8 cellular contexts compared by ENCODE assay signal in genomic region chr6:87722831-87723726, GRCh38. TPM values are rescaled to one million over a fixed set of nuclear protein-coding genes. Genes with fewer than 3 reads are reported as not detected.
A peak's percentile ranks its signal among the peaks of the same experiment; 100 is the strongest.
DNase-seq lines count a peak whose midpoint lies in the region; ATAC-seq and TF ChIP-seq lines count a peak whose summit lies in the region.

No MANE protein-coding gene starts in this region.

- no peak overlapping the region for H3K4me3 Mint-ChIP-seq in CD4-positive, alpha-beta T cell

- peaks cover 11% of the 10 kb centered on the region for H3K4me1 Mint-ChIP-seq in CD4-positive, alpha-beta T cell (ENCODE audit: low read depth)

- peak; percentile 40 for ATAC-seq in GM19351 (IDR thresholded peaks at IDR 0.05; ENCODE audit: unreplicated experiment)
- ATAC-seq in right cardiac atrium = peak; percentile 96
- ATAC-seq in sciatic nerve = peak; percentile 91
- no peak for ATAC-seq in CD4-positive, alpha-beta T cell (ENCODE audit: poor library complexity)

- no peaks in the 10 kb centered on the region for H3K9me3 Mint-ChIP-seq in CD4-positive, alpha-beta T cell

- POLR2A ChIA-PET in CD4-positive, alpha-beta T cell (lab: Charles Lee) = interaction anchor here (0.8 kb wide), 1 partner anchor 21 kb away, joined by 3 read pairs; the partner anchor contains the start of gene AKIRIN2

- H3K27me3 Mint-ChIP-seq in CD4-positive, alpha-beta T cell = no peaks in the 10 kb centered on the region

- H3K4me3 ChIP-seq in AG09309 (ENCODE audit: control insufficient read depth, low read depth, low read length) (no peak overlapping the region), MG63 (peak overlapping the region; percentile 2; the same call in 1 of the 2 replicates), right cardiac atrium (ENCODE audit: low read length) (no peak overlapping the region)

- CTCF ChIA-PET in CD4-positive, alpha-beta T cell (lab: Charles Lee) = no interaction called here

- no peak overlapping the region for H3K27ac Mint-ChIP-seq in CD4-positive, alpha-beta T cell

- WGBS in right cardiac atrium = 62% methylated on average over 8 of the region's 8 CpGs

- DNase-seq in AG09309 (ENCODE audit: low read depth) (peak; percentile 88), MG63 (peak; percentile 87), amniotic stem cell (lab: John Stamatoyannopoulos, UW) (peak; percentile 72), right cardiac atrium (peak; percentile 61 to 84 (median 82)), sciatic nerve (ENCODE audit: low spot score) (no peak), DMS114 treated with DMSO at 0.1 percent for 48 hours (lab: John Stamatoyannopoulos, UW; ENCODE audit: unreplicated experiment) (no peak)
- no peak for DNase-seq in CD4-positive, alpha-beta T cell

- H3K36me3 ChIP-seq in MG63 = no peaks in the 10 kb centered on the region

- intact Hi-C loops in right cardiac atrium (cut with DNase I) = no loop called here
- intact Hi-C loops in sciatic nerve (cut with DNase I) = no loop called here
- intact Hi-C loops in CD4-positive, alpha-beta T cell (cut with DNase I, micrococcal nuclease) = no loop called here

- no peaks in the 10 kb centered on the region for H3K36me3 Mint-ChIP-seq in CD4-positive, alpha-beta T cell (ENCODE audit: low read depth)

- H3K9me3 ChIP-seq in MG63 (no peaks in the 10 kb centered on the region), right cardiac atrium (ENCODE audit: control insufficient read depth, low read length) (no peaks in the 10 kb centered on the region)
- H3K9me3 ChIP-seq in CD4-positive, alpha-beta T cell (ENCODE audit: control insufficient read depth, low read length) = no peaks in the 10 kb centered on the region

- no peak for TF ChIP-seq CTCF in AG09309 (IDR thresholded peaks at IDR 0.05; ENCODE audit: control insufficient read depth, insufficient read depth, low read depth, low read length, missing control alignments)
- no peak for TF ChIP-seq CTCF in CD4-positive, alpha-beta T cell (IDR thresholded peaks at IDR 0.05)

- H3K27me3 ChIP-seq in MG63 = no peaks in the 10 kb centered on the region
- no peaks in the 10 kb centered on the region for H3K27me3 ChIP-seq in right cardiac atrium (ENCODE audit: control insufficient read depth, insufficient read depth)
- H3K27me3 ChIP-seq in CD4-positive, alpha-beta T cell (ENCODE audit: control insufficient read depth, insufficient read depth, low read length) = no peaks in the 10 kb centered on the region

- H3K4me1 ChIP-seq in right cardiac atrium (ENCODE audit: control insufficient read depth, insufficient read depth, low read length) = peaks cover 3% of the 10 kb centered on the region

- peak overlapping the region; percentile 72 for H3K27ac ChIP-seq in right cardiac atrium (ENCODE audit: low read length)
- H3K27ac ChIP-seq in CD4-positive, alpha-beta T cell (ENCODE audit: low read depth, low read length) = no peak overlapping the region

RNA-seq across cellular contexts. Expression of gene AKIRIN2, which starts 21.0 kb away (rescaled TPM):
- total RNA-seq in MG63 (2014; rRNA removed; shearing (Covaris generic); ENCODE audit: low replicate concordance) = 11.4 and 19.5 TPM in 2 replicates
- total RNA-seq in right cardiac atrium (10 to 100 TPM; 34.4 to 39.7 (median 37.8) TPM), sciatic nerve (49.0 TPM)
- 32.6 TPM for polyA plus RNA-seq in right cardiac atrium
- 10 to 100 TPM; 91.0 to 92.5 TPM for total RNA-seq in CD4-positive, alpha-beta T cell

Comparison
In these comparisons a context has a peak if more than half of its experiments do, and no peak if none do; other contexts are left out.
1. DNase-seq: peak in AG09309 (single experiment), MG63 (single experiment), amniotic stem cell (single experiment) and right cardiac atrium (3 of 3); none in sciatic nerve (single experiment), CD4-positive, alpha-beta T cell (0 of 10) and DMS114 treated with DMSO at 0.1 percent for 48 hours (single experiment).